In genomic region chrX:75272823-75273222, GRCh38 we compare ENCODE assay signal across 1 cellular context.
A peak's percentile ranks its signal among the peaks of the same experiment; 100 is the strongest.
TF ChIP-seq lines count a peak whose summit lies in the region.

No MANE protein-coding gene starts in this region.

TF ChIP-seq in K562, 482 proteins besides CTCF, POLR2A, EP300 and RAD21:
- TF ChIP-seq ZNF146 (CRISPR knock-in tag; IDR thresholded peaks at IDR 0.05; ENCODE audit: unreplicated experiment) = peak; percentile 28
